13 cellular contexts compared by ENCODE assay signal in the genomic region with DNA sequence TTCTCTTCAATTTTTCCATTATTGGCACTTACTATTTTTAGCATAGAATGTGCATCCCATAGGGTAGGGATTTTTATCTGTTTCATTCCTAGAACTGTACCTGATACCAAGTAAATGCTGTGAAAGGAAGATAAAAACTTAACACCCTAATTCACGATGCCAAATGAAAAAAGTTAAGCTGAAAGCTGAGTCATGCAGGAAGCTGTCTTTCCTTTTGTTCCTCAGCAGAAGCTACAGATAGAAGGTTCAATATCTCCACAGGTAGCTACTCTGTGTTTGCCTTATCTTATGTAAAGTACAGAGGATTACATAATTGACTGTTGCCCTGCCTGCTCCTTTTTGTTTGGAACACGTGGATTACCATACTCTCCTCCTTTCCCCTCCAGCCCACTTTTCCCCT.
DNase-seq lines count a peak whose midpoint lies in the region; ATAC-seq, FAIRE-seq and TF ChIP-seq lines count a peak whose summit lies in the region.
"Had no signal": no experiment of that assay in that cellular context is flagged by ENCODE, and none has a peak within 500 bp of the region (broad histone marks: within the 10 kb centered on the region; RNA-seq: fewer than 3 reads in every experiment).

No MANE protein-coding gene starts in this region.

- H3K36me3 ChIP-seq in keratinocyte (ENCODE audit: control insufficient read depth in 2 of 2, extremely low read depth in 1 of 2, insufficient read depth in 2 of 2, low read length in 2 of 2): peaks cover 0 to 2% of the 10 kb centered on the region in 2 experiments

- DNase-seq in GM12892 (ENCODE audit: insufficient read length) (no peak), KBM-7 (peak; percentile 46), keratinocyte (ENCODE audit: low read depth, low spot score) (peak; percentile 7), UCSD-AML1 (lab: John Stamatoyannopoulos, UW; ENCODE audit: unreplicated experiment) (no peak), DMS79 treated with DMSO at 0.1 percent for 48 hours (lab: John Stamatoyannopoulos, UW) (no peak)
- no peak for DNase-seq in activated CD8-positive, alpha-beta T cell treated with anti-CD3 and anti-CD28 coated beads for 36 hours
- no peak for DNase-seq in activated effector memory CD4-positive, alpha-beta T cell treated with anti-CD3 and anti-CD28 coated beads, Interleukin-2, amount 50 U/mL, for 16 hours
- no peak for DNase-seq in stimulated activated naive B cell treated with anti-CD40 and anti-IgM and Interleukin-4, amounts not matched to agents 10 μg/mL and 1 μg/mL and 100 μg/mL, for 72 hours
- DNase-seq: activated T-cell treated with anti-CD3 and anti-CD28 coated beads, Interleukin-2, amount 50 U/mL, for 48 hours; effector memory CD4-positive, alpha-beta T cell; kidney; NCI-H1694; psoas muscle had no signal

- dilution Hi-C loops in keratinocyte (cut with MboI; ENCODE audit: extremely low pct_ligation_motif_present, low sequenced_read_pairs): no loop called here

- H3K4me3 Mint-ChIP-seq in activated CD8-positive, alpha-beta T cell treated with anti-CD3 and anti-CD28 coated beads for 36 hours: no peak overlapping the region
- H3K4me3 Mint-ChIP-seq in stimulated activated naive B cell treated with anti-CD40 and anti-IgM and Interleukin-4, amounts not matched to agents 10 μg/mL and 1 μg/mL and 100 μg/mL, for 72 hours: no peak overlapping the region

- H4K20me1 ChIP-seq in keratinocyte (ENCODE audit: control insufficient read depth, extremely low read depth, insufficient read depth, low read length): no peaks in the 10 kb centered on the region

- H3K4me3 ChIP-seq in keratinocyte (ENCODE audit: control insufficient read depth in 2 of 3, extremely low read depth in 1 of 3, insufficient read depth in 2 of 3, low read depth in 1 of 3, low read length in 3 of 3): no peak overlapping the region
- H3K4me3 ChIP-seq: psoas muscle had no signal

- CTCF ChIA-PET in activated CD8-positive, alpha-beta T cell treated with anti-CD3 and anti-CD28 coated beads for 36 hours (lab: Charles Lee): no interaction called here

- peak overlapping the region; percentile 58 for H2AFZ ChIP-seq in keratinocyte (ENCODE audit: control insufficient read depth, low read length)

- no peak for TF ChIP-seq CTCF in activated CD8-positive, alpha-beta T cell treated with anti-CD3 and anti-CD28 coated beads for 36 hours (IDR thresholded peaks at IDR 0.05)
- no peak for TF ChIP-seq CTCF in keratinocyte (optimal IDR thresholded peaks at IDR 0.05 in 1 of 3, IDR thresholded peaks at IDR 0.05 in 1 of 3, conservative IDR thresholded peaks at IDR 0.05 in 1 of 3; ENCODE audit: extremely low read depth in 1 of 3, insufficient read depth in 2 of 3, low read length in 3 of 3)

- H3K4me1 Mint-ChIP-seq in activated CD8-positive, alpha-beta T cell treated with anti-CD3 and anti-CD28 coated beads for 36 hours (ENCODE audit: low read depth): peaks cover 7% of the 10 kb centered on the region
- H3K4me1 Mint-ChIP-seq in stimulated activated naive B cell treated with anti-CD40 and anti-IgM and Interleukin-4, amounts not matched to agents 10 μg/mL and 1 μg/mL and 100 μg/mL, for 72 hours: peaks cover 1 to 3% of the 10 kb centered on the region in 2 donors

- H3K9ac ChIP-seq in keratinocyte (ENCODE audit: control insufficient read depth, extremely low read depth, insufficient read depth, low read length): no peak overlapping the region

- no peak overlapping the region for H3K27ac Mint-ChIP-seq in activated CD8-positive, alpha-beta T cell treated with anti-CD3 and anti-CD28 coated beads for 36 hours
- no peak overlapping the region for H3K27ac Mint-ChIP-seq in stimulated activated naive B cell treated with anti-CD40 and anti-IgM and Interleukin-4, amounts not matched to agents 10 μg/mL and 1 μg/mL and 100 μg/mL, for 72 hours

- POLR2A ChIA-PET in activated CD8-positive, alpha-beta T cell treated with anti-CD3 and anti-CD28 coated beads for 36 hours (lab: Charles Lee): no interaction called here

- peaks cover 5% of the 10 kb centered on the region for H3K4me1 ChIP-seq in keratinocyte (ENCODE audit: control insufficient read depth, extremely low read depth, insufficient read depth, low read length)
- H3K4me1 ChIP-seq: psoas muscle had no signal

- peak; percentile 37 for ATAC-seq in activated CD8-positive, alpha-beta T cell treated with anti-CD3 and anti-CD28 coated beads for 36 hours
- ATAC-seq in stimulated activated naive B cell treated with anti-CD40 and anti-IgM and Interleukin-4, amounts not matched to agents 10 μg/mL and 1 μg/mL and 100 μg/mL, for 72 hours (replicated peaks): no peak
- ATAC-seq: psoas muscle had no signal

- no peaks in the 10 kb centered on the region for H3K27me3 Mint-ChIP-seq in activated CD8-positive, alpha-beta T cell treated with anti-CD3 and anti-CD28 coated beads for 36 hours
- no peaks in the 10 kb centered on the region for H3K27me3 Mint-ChIP-seq in stimulated activated naive B cell treated with anti-CD40 and anti-IgM and Interleukin-4, amounts not matched to agents 10 μg/mL and 1 μg/mL and 100 μg/mL, for 72 hours

- H3K27ac ChIP-seq in keratinocyte (ENCODE audit: control insufficient read depth, insufficient read depth, low read length): no peak overlapping the region
- H3K27ac ChIP-seq: psoas muscle had no signal

- H3K4me2 ChIP-seq in keratinocyte (ENCODE audit: control insufficient read depth, extremely low read depth, insufficient read depth, low read depth, low read length): peak overlapping the region; percentile 2

- no peaks in the 10 kb centered on the region for H3K9me3 ChIP-seq in keratinocyte (ENCODE audit: control insufficient read depth, low read depth, low read length)
- H3K9me3 ChIP-seq: psoas muscle had no signal

- FAIRE-seq in GM12892 (lab: Jason Lieb, UNC) (peak; percentile 5), keratinocyte (lab: Jason Lieb, UNC) (peak; percentile 91)
- FAIRE-seq: kidney had no signal

- in situ Hi-C loops in KBM-7 (cut with MboI; ENCODE audit: low pct_unique_long_range_greater_than_20kb, low sequenced_read_pairs): no loop called here

- no peak for TF ChIP-seq POLR2A in GM12892 (IDR thresholded peaks at IDR 0.05; ENCODE audit: low read depth, low read length)

- H3K79me2 ChIP-seq in keratinocyte (ENCODE audit: control insufficient read depth, insufficient read depth, low read length): no peaks in the 10 kb centered on the region

- intact Hi-C loops in activated CD8-positive, alpha-beta T cell treated with anti-CD3 and anti-CD28 coated beads for 36 hours (cut with micrococcal nuclease): no loop called here

- no peaks in the 10 kb centered on the region for H3K9me1 ChIP-seq in keratinocyte (ENCODE audit: control insufficient read depth, extremely low read depth, insufficient read depth, low read length)

- H3K36me3 Mint-ChIP-seq in activated CD8-positive, alpha-beta T cell treated with anti-CD3 and anti-CD28 coated beads for 36 hours (ENCODE audit: low read depth): peaks cover 44% of the 10 kb centered on the region
- H3K36me3 Mint-ChIP-seq in stimulated activated naive B cell treated with anti-CD40 and anti-IgM and Interleukin-4, amounts not matched to agents 10 μg/mL and 1 μg/mL and 100 μg/mL, for 72 hours: peaks cover 34 to 51% of the 10 kb centered on the region in 2 donors

- peaks cover 2% of the 10 kb centered on the region for H3K9me3 Mint-ChIP-seq in activated CD8-positive, alpha-beta T cell treated with anti-CD3 and anti-CD28 coated beads for 36 hours
- H3K9me3 Mint-ChIP-seq in stimulated activated naive B cell treated with anti-CD40 and anti-IgM and Interleukin-4, amounts not matched to agents 10 μg/mL and 1 μg/mL and 100 μg/mL, for 72 hours: peaks cover 0 to 2% of the 10 kb centered on the region in 2 donors

- H3K27me3 ChIP-seq in keratinocyte (ENCODE audit: control insufficient read depth, extremely low read depth, insufficient read depth, low read length): no peaks in the 10 kb centered on the region

Comparison
In these comparisons a context has a peak if more than half of its experiments do, and no peak if none do; other contexts are left out.
1. DNase-seq: peak in KBM-7 (single experiment) and keratinocyte (single experiment); none in GM12892 (single experiment), activated CD8-positive, alpha-beta T cell treated with anti-CD3 and anti-CD28 coated beads for 36 hours (single experiment), UCSD-AML1 (single experiment), activated effector memory CD4-positive, alpha-beta T cell treated with anti-CD3 and anti-CD28 coated beads, Interleukin-2, amount 50 U/mL, for 16 hours (single experiment), DMS79 treated with DMSO at 0.1 percent for 48 hours (single experiment) and stimulated activated naive B cell treated with anti-CD40 and anti-IgM and Interleukin-4, amounts not matched to agents 10 μg/mL and 1 μg/mL and 100 μg/mL, for 72 hours (single experiment).